ENCODE assay signal across 6 cellular contexts in genomic region chr5:177403194-177403825, GRCh38. TPM values are rescaled to one million over a fixed set of nuclear protein-coding genes. Genes with fewer than 3 reads are reported as not detected.
DNase-seq lines count a peak whose midpoint lies in the region; ATAC-seq and TF ChIP-seq lines count a peak whose summit lies in the region.

No MANE protein-coding gene starts in this region.

- peak overlapping the region; percentile 73 for H3K4me2 ChIP-seq in OCI-LY7 (ENCODE audit: low read length)

- no peaks in the 10 kb centered on the region for H3K9me2 ChIP-seq in OCI-LY7 (ENCODE audit: insufficient read depth, low read length)

- CTCF ChIA-PET in OCI-LY7 (lab: Charles Lee; ENCODE audit: unreplicated experiment): interaction anchor here (0.6 to 3.5 kb wide), 14 partner anchors 8 to 279 kb away, joined by 3 to 25 read pairs (median 5); partner anchors contain the start of gene GRK6

- TF ChIP-seq CTCF in OCI-LY7 (conservative IDR thresholded peaks at IDR 0.05; ENCODE audit: low read length): no peak
- TF ChIP-seq CTCF in colonic mucosa (IDR thresholded peaks at IDR 0.05): no peak

- peaks cover 18% of the 10 kb centered on the region for H3K4me1 ChIP-seq in OCI-LY7 (ENCODE audit: insufficient read depth, low read length, poor library complexity, severe bottlenecking)
- peaks cover 29% of the 10 kb centered on the region for H3K4me1 ChIP-seq in colonic mucosa
- peaks cover 11% of the 10 kb centered on the region for H3K4me1 ChIP-seq in rectal smooth muscle tissue (ENCODE audit: control insufficient read depth, insufficient read depth, low read length)

- no peaks in the 10 kb centered on the region for H3K36me3 ChIP-seq in OCI-LY7 (ENCODE audit: insufficient read depth, low read length)
- no peaks in the 10 kb centered on the region for H3K36me3 ChIP-seq in colonic mucosa
- H3K36me3 ChIP-seq in rectal smooth muscle tissue (ENCODE audit: control insufficient read depth, insufficient read depth, low read length): no peaks in the 10 kb centered on the region

- POLR2A ChIA-PET in OCI-LY7 (lab: Charles Lee): interaction anchor here (0.5 to 2.6 kb wide), 7 partner anchors 11 to 163 kb away, joined by 3 to 10 read pairs (median 5); partner anchors contain the start of gene GRK6

- H3K27ac ChIP-seq in OCI-LY7 (ENCODE audit: low read depth, low read length, poor library complexity, severe bottlenecking): no peak overlapping the region
- peak overlapping the region; percentile 46 for H3K27ac ChIP-seq in colonic mucosa
- no peak overlapping the region for H3K27ac ChIP-seq in rectal smooth muscle tissue (ENCODE audit: low read depth, low read length)

- intact Hi-C loops in OCI-LY7 (cut with micrococcal nuclease; ENCODE audit: unreplicated experiment) (loop anchor here (1.0 to 10.0 kb wide), 2 partner anchors 23 to 191 kb away; partner anchors contain the start of genes GRK6 and TMED9), colonic mucosa (cut with DNase I) (no loop called here)

- H3K27me3 ChIP-seq in colonic mucosa (peaks cover 10% of the 10 kb centered on the region), rectal smooth muscle tissue (ENCODE audit: control insufficient read depth, insufficient read depth, low read length) (peaks cover 18% of the 10 kb centered on the region)

- BruUV-seq in OCI-LY7 (replicated peaks; lab: Mats Ljungman, UMichigan): no TSS peak

- DNase-seq in CD1c-positive myeloid dendritic cell (ENCODE audit: extremely low spot score): peak; percentile 53
- peak; percentile 32 for DNase-seq in OCI-LY7 (ENCODE audit: low spot score)
- DNase-seq in colonic mucosa: no peak
- no peak for DNase-seq in kidney tubule cell (ENCODE audit: low spot score)

- H3K9me3 ChIP-seq in OCI-LY7 (ENCODE audit: low read length) (no peaks in the 10 kb centered on the region), colonic mucosa (no peaks in the 10 kb centered on the region)

- peak overlapping the region; percentile 62 for H3K4me3 ChIP-seq in OCI-LY7 (ENCODE audit: low read depth, low read length, poor library complexity, severe bottlenecking)
- H3K4me3 ChIP-seq in colonic mucosa: peak overlapping the region; percentile 69
- H3K4me3 ChIP-seq in rectal smooth muscle tissue (ENCODE audit: low read length): peak overlapping the region; percentile 71

- no peaks in the 10 kb centered on the region for H3K79me2 ChIP-seq in OCI-LY7 (ENCODE audit: insufficient read depth, low read depth, low read length)

- peak overlapping the region; percentile 58; the same call in 1 of the 2 replicates for H2AFZ ChIP-seq in OCI-LY7 (ENCODE audit: low read length)

- peak overlapping the region; percentile 78 to 82 for H3K9ac ChIP-seq in colonic mucosa (ENCODE audit: low read depth in 2 of 2, low read length in 2 of 2)
- peak overlapping the region; percentile 10 for H3K9ac ChIP-seq in rectal smooth muscle tissue (ENCODE audit: low read length)

- peak; percentile 23 for ATAC-seq in GM21447 (IDR thresholded peaks at IDR 0.05; ENCODE audit: unreplicated experiment)

- no peaks in the 10 kb centered on the region for H4K20me1 ChIP-seq in OCI-LY7 (ENCODE audit: insufficient read depth, low read length)

RNA-seq across cellular contexts. Expression of gene PFN3, which starts 2.8 kb away (rescaled TPM):
- not detected in 2 replicates for total RNA-seq in OCI-LY7 (2014; rRNA removed; shearing (Covaris generic))
- total RNA-seq in OCI-LY7 (2022) (not detected in 2 replicates), colonic mucosa (not detected)

RNA-seq across cellular contexts. Expression of gene F12, which starts 6.1 kb away (rescaled TPM):
- 1.2 TPM in 1 of 2 replicates, not detected in the other for total RNA-seq in OCI-LY7 (2014; rRNA removed; shearing (Covaris generic))
- total RNA-seq in OCI-LY7 (2022) (3.0 and 3.8 TPM in 2 replicates), colonic mucosa (10 to 100 TPM; 14.7 to 34.0 TPM)

RNA-seq across cellular contexts. Expression of gene SLC34A1, which starts 19.1 kb away (rescaled TPM):
- 0.05 and 0.35 TPM in 2 replicates for total RNA-seq in OCI-LY7 (2014; rRNA removed; shearing (Covaris generic))
- total RNA-seq in OCI-LY7 (2022): 0.46 and 0.63 TPM in 2 replicates
- not detected for total RNA-seq in colonic mucosa

RNA-seq across cellular contexts. Expression of gene GRK6, which starts 23.2 kb away (rescaled TPM):
- 43.4 and 46.2 TPM in 2 replicates for total RNA-seq in OCI-LY7 (2014; rRNA removed; shearing (Covaris generic))
- total RNA-seq in OCI-LY7 (2022) (99.4 and 102 TPM in 2 replicates), colonic mucosa (10 to 100 TPM; 38.0 to 64.4 TPM)

RNA-seq across cellular contexts. Expression of gene PRR7, which starts 43.3 kb away (rescaled TPM):
- 7.0 and 13.6 TPM in 2 replicates for total RNA-seq in OCI-LY7 (2014; rRNA removed; shearing (Covaris generic))
- total RNA-seq in OCI-LY7 (2022): 12.5 and 12.8 TPM in 2 replicates
- 1 to 10 TPM; 3.9 to 5.0 TPM for total RNA-seq in colonic mucosa

Comparison
In these comparisons a context has a peak if more than half of its experiments do, and no peak if none do; other contexts are left out.
1. DNase-seq: peak in CD1c-positive myeloid dendritic cell (single experiment) and OCI-LY7 (single experiment); none in colonic mucosa (single experiment) and kidney tubule cell (single experiment).
2. Peak in every context shown above with its lines, with median percentiles within 50 percentile points of each other: H3K4me3 ChIP-seq.